In the genomic region with DNA sequence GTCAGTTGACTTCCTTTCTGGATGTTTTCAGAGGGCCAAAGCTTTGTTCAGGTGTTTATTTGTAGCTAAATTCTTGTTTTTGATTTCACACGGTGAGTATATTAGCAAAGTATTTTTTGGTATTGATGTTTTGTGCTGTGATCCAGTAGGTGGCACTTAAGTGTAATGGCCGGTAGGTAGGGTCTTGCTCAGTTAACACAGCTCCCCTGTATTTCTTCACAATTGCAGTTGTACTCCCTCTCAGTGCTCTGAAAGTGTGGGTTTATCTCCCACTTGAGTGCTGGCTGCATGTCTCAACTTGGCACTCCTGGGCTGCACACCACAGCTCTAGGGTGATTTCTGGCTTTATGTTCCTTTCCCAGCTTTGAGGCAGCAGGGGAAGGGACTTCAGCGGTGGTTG, we compare ENCODE assay signal across 18 cellular contexts.
DNase-seq lines count a peak whose midpoint lies in the region; ATAC-seq and TF ChIP-seq lines count a peak whose summit lies in the region.
"Had no signal": no experiment of that assay in that cellular context is flagged by ENCODE, and none has a peak within 500 bp of the region (broad histone marks: within the 10 kb centered on the region; RNA-seq: fewer than 3 reads in every experiment).

No MANE protein-coding gene starts in this region.

- no peaks in the 10 kb centered on the region for H3K9me3 ChIP-seq in ascending aorta
- H3K9me3 ChIP-seq in right atrium auricular region, result no peaks in the 10 kb centered on the region
- no peaks in the 10 kb centered on the region for H3K9me3 ChIP-seq in tibial artery
- H3K9me3 ChIP-seq in psoas muscle, result no peaks in the 10 kb centered on the region
- H3K9me3 ChIP-seq: gastrocnemius medialis, uterus had no signal

- H3K27ac ChIP-seq in ascending aorta (peak overlapping the region; percentile 69 to 76), right atrium auricular region (peak overlapping the region; percentile 31 to 64), tibial artery (peak overlapping the region; percentile 84 to 86), psoas muscle (no peak overlapping the region)
- H3K27ac ChIP-seq: gastrocnemius medialis, KMS-11, RWPE1, uterus had no signal

- no peak for TF ChIP-seq POLR2A in NB4 (IDR thresholded peaks at IDR 0.05; ENCODE audit: extremely low read depth, insufficient read length)

- peak; percentile 24 for DNase-seq in NB4 (ENCODE audit: low read depth)
- no peak for DNase-seq in ascending aorta (ENCODE audit: low spot score in 2 of 2)
- no peak for DNase-seq in right atrium auricular region (ENCODE audit: low spot score)
- no peak for DNase-seq in tibial artery
- DNase-seq in stimulated activated CD4-positive, alpha-beta T cell treated with anti-CD3 and anti-CD28 coated beads, Interleukin-1b, Interleukin-23, amount 100 ng/mL, for 48 hours, result no peak
- no peak for DNase-seq in psoas muscle
- DNase-seq: activated CD4-positive, CD25-positive, alpha-beta regulatory T cell treated with anti-CD3 and anti-CD28 coated beads, Interleukin-2, amount 50 U/mL, for 72 hours; activated CD8-positive, alpha-beta memory T cell treated with anti-CD3 and anti-CD28 coated beads, Interleukin-2, amount 50 U/mL, for 4 hours; central memory CD4-positive, alpha-beta T cell; DMS53; gastrocnemius medialis; NCI-H1694 treated with DMSO at 0.1 percent for 48 hours; NCI-H526; stimulated activated naive B cell treated with anti-CD40 and anti-IgM and Interleukin-4, amounts not matched to agents 10 μg/mL and 1 μg/mL and 100 μg/mL, for 72 hours; uterus had no signal

- H3K27me3 ChIP-seq in ascending aorta, result no peaks in the 10 kb centered on the region
- no peaks in the 10 kb centered on the region for H3K27me3 ChIP-seq in right atrium auricular region
- H3K27me3 ChIP-seq in tibial artery, result no peaks in the 10 kb centered on the region
- no peaks in the 10 kb centered on the region for H3K27me3 ChIP-seq in psoas muscle (ENCODE audit: insufficient read depth in 3 of 3, low read length in 2 of 3)
- H3K27me3 ChIP-seq: gastrocnemius medialis, uterus had no signal

- no peaks in the 10 kb centered on the region for H3K36me3 ChIP-seq in ascending aorta
- H3K36me3 ChIP-seq in right atrium auricular region, result no peaks in the 10 kb centered on the region
- H3K36me3 ChIP-seq in tibial artery, result no peaks in the 10 kb centered on the region
- no peaks in the 10 kb centered on the region for H3K36me3 ChIP-seq in psoas muscle (ENCODE audit: insufficient read depth in 1 of 2, low read depth in 1 of 2)
- H3K36me3 ChIP-seq: gastrocnemius medialis, uterus had no signal

- intact Hi-C loops in ascending aorta (cut with DNase I) (loop anchor here (5.0 to 10.0 kb wide), 4 partner anchors 73 to 346 kb away; no protein-coding TSS in a partner anchor), tibial artery (cut with DNase I; ENCODE audit: low total_unique reads) (loop anchor here (10.0 kb wide), 1 partner anchor 586 kb away; a partner anchor contains a TSS), psoas muscle (cut with DNase I) (no loop called here)

- no peak for ATAC-seq in HG03354 (IDR thresholded peaks at IDR 0.05; ENCODE audit: poor library complexity, severe bottlenecking, unreplicated experiment)
- no peak for ATAC-seq in psoas muscle
- ATAC-seq: gastrocnemius medialis; stimulated activated naive B cell treated with anti-CD40 and anti-IgM and Interleukin-4, amounts not matched to agents 10 μg/mL and 1 μg/mL and 100 μg/mL, for 72 hours had no signal

- TF ChIP-seq CTCF in NB4 (IDR thresholded peaks at IDR 0.05; ENCODE audit: low read depth, low read length), result no peak
- no peak for TF ChIP-seq CTCF in ascending aorta (IDR thresholded peaks at IDR 0.05)
- TF ChIP-seq CTCF in right atrium auricular region (IDR thresholded peaks at IDR 0.05), result no peak
- TF ChIP-seq CTCF in tibial artery (IDR thresholded peaks at IDR 0.05), result no peak
- no peak for TF ChIP-seq CTCF in psoas muscle (IDR thresholded peaks at IDR 0.05)

- H3K4me3 ChIP-seq in NB4 (ENCODE audit: low read depth, low read length) (no peak overlapping the region), ascending aorta (peak overlapping the region; percentile 10 to 22), right atrium auricular region (no peak overlapping the region), tibial artery (peak overlapping the region; percentile 49 to 58), psoas muscle (no peak overlapping the region)
- H3K4me3 ChIP-seq: gastrocnemius medialis, uterus had no signal

- WGBS in psoas muscle, 3 donors, result 74 to 81% (median 80%) methylated on average over 3 of the region's 3 CpGs

- H3K4me1 ChIP-seq in ascending aorta (peaks cover 12 to 25% of the 10 kb centered on the region in 2 donors), right atrium auricular region (peaks cover 0 to 21% of the 10 kb centered on the region in 2 donors), tibial artery (peaks cover 0 to 48% (median 21%) of the 10 kb centered on the region in 4 donors), psoas muscle (no peaks in the 10 kb centered on the region)
- H3K4me1 ChIP-seq: gastrocnemius medialis, uterus had no signal

Comparison
In these comparisons a context has a peak if more than half of its experiments do, and no peak if none do; other contexts are left out.
1. H3K4me3 ChIP-seq: peak in ascending aorta (2 of 2) and tibial artery (2 of 2); none in NB4 (single experiment), right atrium auricular region (0 of 2) and psoas muscle (single experiment).
2. intact Hi-C loops: an anchor here in ascending aorta (5.0 to 10.0 kb wide) and tibial artery (10.0 kb wide); none called in psoas muscle.